Comparison of ENCODE assay signal across 1 cellular context in the genomic region with DNA sequence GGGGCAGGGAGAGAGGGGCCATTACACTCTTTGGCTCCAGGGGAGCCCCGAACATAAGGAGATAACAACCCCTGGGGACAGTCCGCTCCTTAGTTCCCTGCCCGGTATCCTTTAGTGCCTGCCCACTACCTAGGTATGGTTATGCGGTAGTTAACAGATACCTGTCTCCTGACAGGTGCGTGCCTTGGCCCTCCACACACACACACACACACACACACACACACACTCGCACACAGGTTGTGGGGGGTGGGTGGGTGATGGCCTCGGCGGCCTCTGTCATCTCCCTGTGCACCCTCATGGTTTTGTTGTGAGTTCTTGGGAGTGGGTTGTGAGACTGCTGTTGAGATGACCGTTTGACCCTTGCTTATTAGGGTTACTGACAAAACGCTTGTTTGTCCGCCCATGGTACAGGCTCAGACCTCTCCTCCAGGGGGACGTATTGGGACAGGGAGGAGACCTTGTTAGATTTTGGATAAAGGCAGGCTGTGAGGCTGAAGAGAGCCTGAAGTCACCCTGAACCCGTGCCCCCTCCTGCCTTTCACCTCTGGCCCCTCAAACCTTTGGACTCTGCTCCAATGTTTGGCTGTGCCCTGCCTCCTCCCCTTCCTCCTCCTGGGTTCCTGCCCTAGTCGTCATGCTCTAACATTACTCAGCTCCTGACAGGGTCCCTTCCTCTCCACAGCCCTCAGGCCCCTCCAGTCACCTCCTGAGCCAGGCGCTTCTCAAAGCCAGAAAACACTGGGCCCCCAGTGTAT.
TF ChIP-seq lines count a peak whose summit lies in the region.

No MANE protein-coding gene starts in this region.

TF ChIP-seq in HepG2, 621 proteins besides CTCF, POLR2A, EP300 and RAD21 (continued from another document and continues in another):
- TF ChIP-seq ZNF891 (CRISPR knock-in tag; IDR thresholded peaks at IDR 0.05) (no peak), FOXA3 (CRISPR knock-in tag; IDR thresholded peaks at IDR 0.05) (no peak), NKX3-1 (CRISPR knock-in tag; IDR thresholded peaks at IDR 0.05) (no peak), HMG20A (CRISPR knock-in tag; IDR thresholded peaks at IDR 0.05; ENCODE audit: borderline replicate concordance) (no peak), ESRRA (CRISPR knock-in tag; IDR thresholded peaks at IDR 0.05; ENCODE audit: low read depth) (peak; percentile 97), NFE2L1 (CRISPR knock-in tag; IDR thresholded peaks at IDR 0.05; ENCODE audit: borderline replicate concordance) (no peak), ZNF776 (CRISPR knock-in tag; IDR thresholded peaks at IDR 0.05) (no peak), MTA1 (CRISPR knock-in tag; IDR thresholded peaks at IDR 0.05; ENCODE audit: borderline replicate concordance) (0 out of 2 replicates have a peak, but pooled peaks have one; percentile 25), ZNF207 (IDR thresholded peaks at IDR 0.05; ENCODE audit: borderline replicate concordance) (no peak), POLR2G (IDR thresholded peaks at IDR 0.05; ENCODE audit: low read depth, low read length) (no peak), ZNF180 (CRISPR knock-in tag; IDR thresholded peaks at IDR 0.05; ENCODE audit: borderline replicate concordance, low read depth) (no peak), SAP130 (CRISPR knock-in tag; IDR thresholded peaks at IDR 0.05; ENCODE audit: low read depth) (no peak), SAFB2 (CRISPR knock-in tag; IDR thresholded peaks at IDR 0.05; ENCODE audit: borderline replicate concordance, low read depth) (no peak), RFX1 (IDR thresholded peaks at IDR 0.05) (no peak), TSC22D2 (CRISPR knock-in tag; IDR thresholded peaks at IDR 0.05; ENCODE audit: borderline replicate concordance) (no peak), KLF15 (CRISPR knock-in tag; IDR thresholded peaks at IDR 0.05; ENCODE audit: borderline replicate concordance) (no peak)
- TF ChIP-seq, protein P1, sequence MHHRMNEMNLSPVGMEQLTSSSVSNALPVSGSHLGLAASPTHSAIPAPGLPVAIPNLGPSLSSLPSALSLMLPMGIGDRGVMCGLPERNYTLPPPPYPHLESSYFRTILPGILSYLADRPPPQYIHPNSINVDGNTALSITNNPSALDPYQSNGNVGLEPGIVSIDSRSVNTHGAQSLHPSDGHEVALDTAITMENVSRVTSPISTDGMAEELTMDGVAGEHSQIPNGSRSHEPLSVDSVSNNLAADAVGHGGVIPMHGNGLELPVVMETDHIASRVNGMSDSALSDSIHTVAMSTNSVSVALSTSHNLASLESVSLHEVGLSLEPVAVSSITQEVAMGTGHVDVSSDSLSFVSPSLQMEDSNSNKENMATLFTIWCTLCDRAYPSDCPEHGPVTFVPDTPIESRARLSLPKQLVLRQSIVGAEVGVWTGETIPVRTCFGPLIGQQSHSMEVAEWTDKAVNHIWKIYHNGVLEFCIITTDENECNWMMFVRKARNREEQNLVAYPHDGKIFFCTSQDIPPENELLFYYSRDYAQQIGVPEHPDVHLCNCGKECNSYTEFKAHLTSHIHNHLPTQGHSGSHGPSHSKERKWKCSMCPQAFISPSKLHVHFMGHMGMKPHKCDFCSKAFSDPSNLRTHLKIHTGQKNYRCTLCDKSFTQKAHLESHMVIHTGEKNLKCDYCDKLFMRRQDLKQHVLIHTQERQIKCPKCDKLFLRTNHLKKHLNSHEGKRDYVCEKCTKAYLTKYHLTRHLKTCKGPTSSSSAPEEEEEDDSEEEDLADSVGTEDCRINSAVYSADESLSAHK (CRISPR knock-in tag; IDR thresholded peaks at IDR 0.05; ENCODE audit: borderline replicate concordance): no peak
- TF ChIP-seq, protein P2, sequence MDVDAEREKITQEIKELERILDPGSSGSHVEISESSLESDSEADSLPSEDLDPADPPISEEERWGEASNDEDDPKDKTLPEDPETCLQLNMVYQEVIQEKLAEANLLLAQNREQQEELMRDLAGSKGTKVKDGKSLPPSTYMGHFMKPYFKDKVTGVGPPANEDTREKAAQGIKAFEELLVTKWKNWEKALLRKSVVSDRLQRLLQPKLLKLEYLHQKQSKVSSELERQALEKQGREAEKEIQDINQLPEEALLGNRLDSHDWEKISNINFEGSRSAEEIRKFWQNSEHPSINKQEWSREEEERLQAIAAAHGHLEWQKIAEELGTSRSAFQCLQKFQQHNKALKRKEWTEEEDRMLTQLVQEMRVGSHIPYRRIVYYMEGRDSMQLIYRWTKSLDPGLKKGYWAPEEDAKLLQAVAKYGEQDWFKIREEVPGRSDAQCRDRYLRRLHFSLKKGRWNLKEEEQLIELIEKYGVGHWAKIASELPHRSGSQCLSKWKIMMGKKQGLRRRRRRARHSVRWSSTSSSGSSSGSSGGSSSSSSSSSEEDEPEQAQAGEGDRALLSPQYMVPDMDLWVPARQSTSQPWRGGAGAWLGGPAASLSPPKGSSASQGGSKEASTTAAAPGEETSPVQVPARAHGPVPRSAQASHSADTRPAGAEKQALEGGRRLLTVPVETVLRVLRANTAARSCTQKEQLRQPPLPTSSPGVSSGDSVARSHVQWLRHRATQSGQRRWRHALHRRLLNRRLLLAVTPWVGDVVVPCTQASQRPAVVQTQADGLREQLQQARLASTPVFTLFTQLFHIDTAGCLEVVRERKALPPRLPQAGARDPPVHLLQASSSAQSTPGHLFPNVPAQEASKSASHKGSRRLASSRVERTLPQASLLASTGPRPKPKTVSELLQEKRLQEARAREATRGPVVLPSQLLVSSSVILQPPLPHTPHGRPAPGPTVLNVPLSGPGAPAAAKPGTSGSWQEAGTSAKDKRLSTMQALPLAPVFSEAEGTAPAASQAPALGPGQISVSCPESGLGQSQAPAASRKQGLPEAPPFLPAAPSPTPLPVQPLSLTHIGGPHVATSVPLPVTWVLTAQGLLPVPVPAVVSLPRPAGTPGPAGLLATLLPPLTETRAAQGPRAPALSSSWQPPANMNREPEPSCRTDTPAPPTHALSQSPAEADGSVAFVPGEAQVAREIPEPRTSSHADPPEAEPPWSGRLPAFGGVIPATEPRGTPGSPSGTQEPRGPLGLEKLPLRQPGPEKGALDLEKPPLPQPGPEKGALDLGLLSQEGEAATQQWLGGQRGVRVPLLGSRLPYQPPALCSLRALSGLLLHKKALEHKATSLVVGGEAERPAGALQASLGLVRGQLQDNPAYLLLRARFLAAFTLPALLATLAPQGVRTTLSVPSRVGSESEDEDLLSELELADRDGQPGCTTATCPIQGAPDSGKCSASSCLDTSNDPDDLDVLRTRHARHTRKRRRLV (CRISPR knock-in tag; IDR thresholded peaks at IDR 0.05): no peak
- TF ChIP-seq, protein P3, sequence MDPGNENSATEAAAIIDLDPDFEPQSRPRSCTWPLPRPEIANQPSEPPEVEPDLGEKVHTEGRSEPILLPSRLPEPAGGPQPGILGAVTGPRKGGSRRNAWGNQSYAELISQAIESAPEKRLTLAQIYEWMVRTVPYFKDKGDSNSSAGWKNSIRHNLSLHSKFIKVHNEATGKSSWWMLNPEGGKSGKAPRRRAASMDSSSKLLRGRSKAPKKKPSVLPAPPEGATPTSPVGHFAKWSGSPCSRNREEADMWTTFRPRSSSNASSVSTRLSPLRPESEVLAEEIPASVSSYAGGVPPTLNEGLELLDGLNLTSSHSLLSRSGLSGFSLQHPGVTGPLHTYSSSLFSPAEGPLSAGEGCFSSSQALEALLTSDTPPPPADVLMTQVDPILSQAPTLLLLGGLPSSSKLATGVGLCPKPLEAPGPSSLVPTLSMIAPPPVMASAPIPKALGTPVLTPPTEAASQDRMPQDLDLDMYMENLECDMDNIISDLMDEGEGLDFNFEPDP (CRISPR knock-in tag; conservative IDR thresholded peaks at IDR 0.05): no peak
- TF ChIP-seq, protein P4, sequence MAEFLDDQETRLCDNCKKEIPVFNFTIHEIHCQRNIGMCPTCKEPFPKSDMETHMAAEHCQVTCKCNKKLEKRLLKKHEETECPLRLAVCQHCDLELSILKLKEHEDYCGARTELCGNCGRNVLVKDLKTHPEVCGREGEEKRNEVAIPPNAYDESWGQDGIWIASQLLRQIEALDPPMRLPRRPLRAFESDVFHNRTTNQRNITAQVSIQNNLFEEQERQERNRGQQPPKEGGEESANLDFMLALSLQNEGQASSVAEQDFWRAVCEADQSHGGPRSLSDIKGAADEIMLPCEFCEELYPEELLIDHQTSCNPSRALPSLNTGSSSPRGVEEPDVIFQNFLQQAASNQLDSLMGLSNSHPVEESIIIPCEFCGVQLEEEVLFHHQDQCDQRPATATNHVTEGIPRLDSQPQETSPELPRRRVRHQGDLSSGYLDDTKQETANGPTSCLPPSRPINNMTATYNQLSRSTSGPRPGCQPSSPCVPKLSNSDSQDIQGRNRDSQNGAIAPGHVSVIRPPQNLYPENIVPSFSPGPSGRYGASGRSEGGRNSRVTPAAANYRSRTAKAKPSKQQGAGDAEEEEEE (CRISPR knock-in tag; IDR thresholded peaks at IDR 0.05; ENCODE audit: borderline replicate concordance): no peak
- TF ChIP-seq, protein P5, sequence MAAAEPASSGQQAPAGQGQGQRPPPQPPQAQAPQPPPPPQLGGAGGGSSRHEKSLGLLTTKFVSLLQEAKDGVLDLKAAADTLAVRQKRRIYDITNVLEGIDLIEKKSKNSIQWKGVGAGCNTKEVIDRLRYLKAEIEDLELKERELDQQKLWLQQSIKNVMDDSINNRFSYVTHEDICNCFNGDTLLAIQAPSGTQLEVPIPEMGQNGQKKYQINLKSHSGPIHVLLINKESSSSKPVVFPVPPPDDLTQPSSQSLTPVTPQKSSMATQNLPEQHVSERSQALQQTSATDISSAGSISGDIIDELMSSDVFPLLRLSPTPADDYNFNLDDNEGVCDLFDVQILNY (CRISPR knock-in tag; conservative IDR thresholded peaks at IDR 0.05): no peak
- TF ChIP-seq, protein P6, sequence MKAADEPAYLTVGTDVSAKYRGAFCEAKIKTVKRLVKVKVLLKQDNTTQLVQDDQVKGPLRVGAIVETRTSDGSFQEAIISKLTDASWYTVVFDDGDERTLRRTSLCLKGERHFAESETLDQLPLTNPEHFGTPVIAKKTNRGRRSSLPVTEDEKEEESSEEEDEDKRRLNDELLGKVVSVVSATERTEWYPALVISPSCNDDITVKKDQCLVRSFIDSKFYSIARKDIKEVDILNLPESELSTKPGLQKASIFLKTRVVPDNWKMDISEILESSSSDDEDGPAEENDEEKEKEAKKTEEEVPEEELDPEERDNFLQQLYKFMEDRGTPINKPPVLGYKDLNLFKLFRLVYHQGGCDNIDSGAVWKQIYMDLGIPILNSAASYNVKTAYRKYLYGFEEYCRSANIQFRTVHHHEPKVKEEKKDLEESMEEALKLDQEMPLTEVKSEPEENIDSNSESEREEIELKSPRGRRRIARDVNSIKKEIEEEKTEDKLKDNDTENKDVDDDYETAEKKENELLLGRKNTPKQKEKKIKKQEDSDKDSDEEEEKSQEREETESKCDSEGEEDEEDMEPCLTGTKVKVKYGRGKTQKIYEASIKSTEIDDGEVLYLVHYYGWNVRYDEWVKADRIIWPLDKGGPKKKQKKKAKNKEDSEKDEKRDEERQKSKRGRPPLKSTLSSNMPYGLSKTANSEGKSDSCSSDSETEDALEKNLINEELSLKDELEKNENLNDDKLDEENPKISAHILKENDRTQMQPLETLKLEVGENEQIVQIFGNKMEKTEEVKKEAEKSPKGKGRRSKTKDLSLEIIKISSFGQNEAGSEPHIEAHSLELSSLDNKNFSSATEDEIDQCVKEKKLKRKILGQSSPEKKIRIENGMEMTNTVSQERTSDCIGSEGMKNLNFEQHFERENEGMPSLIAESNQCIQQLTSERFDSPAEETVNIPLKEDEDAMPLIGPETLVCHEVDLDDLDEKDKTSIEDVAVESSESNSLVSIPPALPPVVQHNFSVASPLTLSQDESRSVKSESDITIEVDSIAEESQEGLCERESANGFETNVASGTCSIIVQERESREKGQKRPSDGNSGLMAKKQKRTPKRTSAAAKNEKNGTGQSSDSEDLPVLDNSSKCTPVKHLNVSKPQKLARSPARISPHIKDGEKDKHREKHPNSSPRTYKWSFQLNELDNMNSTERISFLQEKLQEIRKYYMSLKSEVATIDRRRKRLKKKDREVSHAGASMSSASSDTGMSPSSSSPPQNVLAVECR (CRISPR knock-in tag; IDR thresholded peaks at IDR 0.05; ENCODE audit: borderline replicate concordance): peak; percentile 22; the same call in 1 of the 2 replicates
- TF ChIP-seq, protein P7, sequence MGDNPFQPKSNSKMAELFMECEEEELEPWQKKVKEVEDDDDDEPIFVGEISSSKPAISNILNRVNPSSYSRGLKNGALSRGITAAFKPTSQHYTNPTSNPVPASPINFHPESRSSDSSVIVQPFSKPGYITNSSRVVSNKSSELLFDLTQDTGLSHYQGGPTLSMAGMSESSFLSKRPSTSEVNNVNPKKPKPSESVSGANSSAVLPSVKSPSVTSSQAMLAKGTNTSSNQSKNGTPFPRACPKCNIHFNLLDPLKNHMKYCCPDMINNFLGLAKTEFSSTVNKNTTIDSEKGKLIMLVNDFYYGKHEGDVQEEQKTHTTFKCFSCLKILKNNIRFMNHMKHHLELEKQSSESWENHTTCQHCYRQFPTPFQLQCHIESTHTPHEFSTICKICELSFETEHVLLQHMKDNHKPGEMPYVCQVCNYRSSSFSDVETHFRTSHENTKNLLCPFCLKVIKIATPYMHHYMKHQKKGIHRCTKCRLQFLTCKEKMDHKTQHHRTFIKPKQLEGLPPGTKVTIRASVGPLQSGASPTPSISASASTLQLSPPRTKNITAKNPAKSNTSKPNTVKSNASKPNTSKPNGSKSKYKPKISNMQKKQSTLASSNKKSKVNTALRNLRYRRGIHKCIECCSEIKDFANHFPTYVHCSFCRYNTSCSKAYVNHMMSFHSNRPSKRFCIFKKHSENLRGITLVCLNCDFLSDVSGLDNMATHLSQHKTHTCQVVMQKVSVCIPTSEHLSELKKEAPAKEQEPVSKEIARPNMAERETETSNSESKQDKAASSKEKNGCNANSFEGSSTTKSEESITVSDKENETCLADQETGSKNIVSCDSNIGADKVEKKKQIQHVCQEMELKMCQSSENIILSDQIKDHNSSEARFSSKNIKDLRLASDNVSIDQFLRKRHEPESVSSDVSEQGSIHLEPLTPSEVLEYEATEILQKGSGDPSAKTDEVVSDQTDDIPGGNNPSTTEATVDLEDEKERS (CRISPR knock-in tag; IDR thresholded peaks at IDR 0.05): 0 out of 2 replicates have a peak, but pooled peaks have one; percentile 32
